Comparison of ENCODE assay signal across 1 cellular context in the genomic region with DNA sequence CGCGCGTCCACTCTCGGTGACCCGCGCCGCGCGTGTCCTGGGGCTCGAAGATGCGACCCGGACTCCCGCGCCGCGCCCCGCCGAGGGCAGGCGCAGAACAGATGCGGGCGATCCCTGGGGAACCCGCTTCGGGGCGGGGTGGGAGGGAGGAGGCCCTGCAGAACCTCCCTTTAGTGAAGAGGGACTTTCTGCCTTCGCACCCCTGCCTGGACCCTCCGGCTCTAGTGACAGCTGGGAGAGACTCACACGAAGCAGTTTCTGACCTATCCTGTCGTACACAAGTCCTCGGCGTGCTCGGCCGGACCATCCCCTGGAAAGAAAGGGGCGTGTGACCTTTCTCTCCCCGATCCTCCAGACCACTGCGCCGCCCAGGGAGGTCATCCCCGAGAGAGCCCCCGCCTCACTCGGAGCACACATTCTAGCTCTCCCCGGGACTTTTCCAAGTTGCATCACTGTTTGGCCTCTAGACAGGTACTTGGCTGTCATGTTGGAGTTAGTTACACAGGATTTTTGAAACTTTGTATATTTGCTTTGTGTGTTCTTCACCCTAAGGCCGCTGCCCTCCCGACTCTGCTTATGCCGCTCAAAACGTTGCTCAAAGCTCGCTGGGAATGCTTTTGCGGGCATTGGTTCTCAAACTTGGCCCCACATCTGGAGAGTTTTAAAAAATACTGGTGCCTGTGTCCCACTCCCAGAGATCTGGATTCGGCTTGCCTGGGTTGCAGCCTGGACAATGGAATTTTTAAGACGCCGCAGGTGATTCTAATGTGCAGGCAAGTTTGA.
A peak's percentile ranks its signal among the peaks of the same experiment; 100 is the strongest.
TF ChIP-seq lines count a peak whose summit lies in the region.

No MANE protein-coding gene starts in this region.

TF ChIP-seq in HEK293, 187 proteins besides CTCF, POLR2A, EP300 and RAD21 (continued from another document):
- TF ChIP-seq KLF17 (tag by site-specific recombination; IDR thresholded peaks at IDR 0.05), result peak; percentile 23; the same call in 1 of the 2 replicates
- peak; percentile 39; the same call in 1 of the 2 replicates for TF ChIP-seq KLF1 (tag by site-specific recombination; IDR thresholded peaks at IDR 0.05)
- TF ChIP-seq ZNF600 (tag by site-specific recombination; IDR thresholded peaks at IDR 0.05), result peak; percentile 46
- TF ChIP-seq PRDM10 (tag by site-specific recombination; IDR thresholded peaks at IDR 0.05), result peak; percentile 81
- peak; percentile 62 for TF ChIP-seq SP2 (tag by site-specific recombination; IDR thresholded peaks at IDR 0.05)
- peak; percentile 87 for TF ChIP-seq GLIS1 (tag by site-specific recombination; IDR thresholded peaks at IDR 0.05)
- peak; percentile 71 for TF ChIP-seq ZBTB20 (tag by site-specific recombination; IDR thresholded peaks at IDR 0.05)
- TF ChIP-seq GLIS2 (tag by site-specific recombination; IDR thresholded peaks at IDR 0.05), result peak; percentile 91
